2 cellular contexts compared by ENCODE assay signal in the genomic region with DNA sequence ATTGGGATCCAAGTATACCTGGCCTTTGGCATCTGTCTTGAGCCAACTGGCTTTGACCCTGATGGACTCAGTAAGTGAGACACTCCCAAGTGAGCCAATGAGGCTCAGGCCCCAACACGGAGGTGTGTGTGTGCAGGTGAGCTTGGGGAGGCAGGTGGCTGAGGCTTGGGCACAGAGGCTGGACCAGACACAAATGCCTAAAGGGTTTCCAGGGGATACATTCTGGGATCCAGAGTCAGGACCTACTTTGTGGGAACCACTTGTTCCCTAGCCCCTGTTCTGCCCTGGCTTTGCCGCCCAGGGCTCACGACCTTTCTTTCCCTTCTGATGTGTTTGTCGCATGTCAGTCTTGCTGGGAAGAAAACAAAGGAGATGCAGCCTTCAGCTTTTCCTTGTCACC. TPM values are rescaled to one million over a fixed set of nuclear protein-coding genes. Genes with fewer than 3 reads are reported as not detected.
"Had no signal": no experiment of that assay in that cellular context is flagged by ENCODE, and none has a peak within 500 bp of the region (broad histone marks: within the 10 kb centered on the region; RNA-seq: fewer than 3 reads in every experiment).

No MANE protein-coding gene starts in this region.

RNA-seq across cellular contexts. Expression of gene KCNJ12, which starts 34.9 kb away (rescaled TPM):
- total RNA-seq: MCF 10A, RPMI7951 had no signal
